36 cellular contexts compared by ENCODE assay signal in the genomic region with DNA sequence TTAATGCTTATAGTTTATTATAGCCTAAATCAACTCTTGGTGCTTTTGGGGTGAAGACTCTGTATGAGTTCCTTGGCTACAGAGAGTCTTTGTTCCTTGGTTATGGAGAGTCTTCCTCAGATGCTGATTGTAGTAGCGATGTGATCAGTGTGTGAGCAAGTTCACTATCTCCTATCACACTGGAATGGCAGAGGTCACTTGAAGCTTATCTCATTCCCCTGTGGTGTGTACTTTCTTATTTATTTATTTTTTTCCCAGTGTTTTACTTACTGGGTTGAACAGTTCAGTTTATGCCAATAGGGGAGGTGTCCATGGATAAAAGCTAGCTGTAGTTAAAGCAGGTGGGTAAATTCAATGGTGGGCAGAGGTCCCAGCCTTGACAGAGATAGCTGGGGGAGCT. TPM values are rescaled to one million over a fixed set of nuclear protein-coding genes. Genes with fewer than 3 reads are reported as not detected.
"Had no signal": no experiment of that assay in that cellular context is flagged by ENCODE, and none has a peak within 500 bp of the region (broad histone marks: within the 10 kb centered on the region; RNA-seq: fewer than 3 reads in every experiment).

No MANE protein-coding gene starts in this region.

- H3K27ac ChIP-seq: adrenal gland, ascending aorta, body of pancreas, brain microvascular endothelial cell, breast epithelium, cardiac muscle cell had no signal

- H3K4me1 ChIP-seq: adrenal gland, ascending aorta, body of pancreas, breast epithelium had no signal

- H3K27me3 ChIP-seq: adrenal gland, ascending aorta, body of pancreas, brain microvascular endothelial cell, breast epithelium, cardiac muscle cell had no signal

- FAIRE-seq: astrocyte, bronchial epithelial cell had no signal

- H3K36me3 ChIP-seq: adrenal gland, ascending aorta, brain microvascular endothelial cell, breast epithelium, cardiac muscle cell had no signal

- DNase-seq: activated effector memory CD4-positive, alpha-beta T cell treated with anti-CD3 and anti-CD28 coated beads, Interleukin-2, amount 50 U/mL, for 16 hours; activated effector memory CD4-positive, alpha-beta T cell treated with Interleukin-2 at 50 U/mL for 16 hours; activated gamma-delta T cell; activated gamma-delta T cell treated with Interleukin-2 at 50 U/mL for 16 hours; activated naive CD4-positive, alpha-beta T cell; activated naive CD4-positive, alpha-beta T cell treated with anti-CD3 and anti-CD28 coated beads for 36 hours; activated naive CD4-positive, alpha-beta T cell treated with anti-CD3 and anti-CD28 coated beads, Interleukin-2, amount 10 ng/mL, durations not matched to agents 7 days and 5 days; activated naive CD4-positive, alpha-beta T cell treated with anti-CD3 and anti-CD28 coated beads, Interleukin-2, amount 50 U/mL, for 16 hours; activated naive CD4-positive, alpha-beta T cell treated with Interleukin-2 at 50 U/mL for 16 hours; activated naive CD8-positive, alpha-beta T cell treated with anti-CD3 and anti-CD28 coated beads for 36 hours; activated naive CD8-positive, alpha-beta T cell treated with anti-CD3 and anti-CD28 coated beads, Interleukin-2, amount 10 ng/mL, durations not matched to agents 7 days and 5 days; activated naive CD8-positive, alpha-beta T cell treated with anti-CD3 and anti-CD28 coated beads, Interleukin-2, amount 50 U/mL, for 24 hours; activated T-cell treated with anti-CD3 and anti-CD28 coated beads, Interleukin-2, amount 50 U/mL, for 24 hours; activated T-cell treated with anti-CD3 and anti-CD28 coated beads, Interleukin-2, amount 50 U/mL, for 4 hours; activated T-cell treated with anti-CD3 and anti-CD28 coated beads, Interleukin-2, amount 50 U/mL, for 48 hours; activated T-cell treated with anti-CD3 and anti-CD28 coated beads, Interleukin-2, amount 50 U/mL, for 72 hours; adrenal gland; amniotic stem cell; amygdala; anterior cingulate cortex; aorta; body of pancreas; brain microvascular endothelial cell; caudate nucleus; central memory CD4-positive, alpha-beta T cell; cerebellar nuclear complex had no signal

- H3K4me3 ChIP-seq: adrenal gland, ascending aorta, body of pancreas, breast epithelium, cardiac muscle cell had no signal

- ATAC-seq: activated naive CD4-positive, alpha-beta T cell treated with anti-CD3 and anti-CD28 coated beads, Interleukin-2, amount 50 U/mL, for 72 hours; activated naive CD8-positive, alpha-beta T cell treated with anti-CD3 and anti-CD28 coated beads, Interleukin-2, amount 50 U/mL, for 24 hours; activated T-cell treated with anti-CD3 and anti-CD28 coated beads, Interleukin-2, amount 50 U/mL, for 4 hours; activated T-cell treated with anti-CD3 and anti-CD28 coated beads, Interleukin-2, amount 50 U/mL, for 72 hours; activated T-helper 17 cell treated with anti-CD3 and anti-CD28 coated beads, Interleukin-2, amount 50 U/mL, for 72 hours; body of pancreas had no signal

RNA-seq across cellular contexts. Expression of gene MAB21L3, which starts 20.1 kb away (rescaled TPM):
- total RNA-seq: activated naive CD4-positive, alpha-beta T cell treated with anti-CD3 and anti-CD28 coated beads for 36 hours; activated naive CD4-positive, alpha-beta T cell treated with anti-CD3 and anti-CD28 coated beads, Interleukin-2, amount 50 U/mL, for 72 hours; activated naive CD8-positive, alpha-beta T cell treated with anti-CD3 and anti-CD28 coated beads, Interleukin-2, amount 10 ng/mL, durations not matched to agents 7 days and 5 days; activated T-cell treated with anti-CD3 and anti-CD28 coated beads, Interleukin-2, amount 50 U/mL, for 4 hours; activated T-helper 1 cell treated with anti-CD3 and anti-CD28 coated beads, Interleukin-12 subunit alpha, Interleukin-12 subunit beta, Interleukin-2, Interleukin-4 antibody, amounts not matched to agents 30 ng/mL and 10 ng/mL and 1 ng/mL, durations not matched to agents 14 hours and 24 hours and 36 hours; activated T-helper 17 cell treated with anti-CD3 and anti-CD28 coated beads, Interleukin-2, amount 50 U/mL, for 72 hours; activated T-helper 2 cell treated with anti-CD3 and anti-CD28 coated beads, Interferon-gamma antibody, Interleukin-2, Interleukin-4, amounts not matched to agents 10 μg/mL and 5 μg/mL and 100 μg/mL, durations not matched to agents 14 hours and 24 hours and 36 hours; aorta; ascending aorta; body of pancreas; cardiac septum had no signal
